Comparison of ENCODE assay signal across 9 cellular contexts in genomic region chr7:124171068-124171467, GRCh38.
DNase-seq lines count a peak whose midpoint lies in the region; ATAC-seq and TF ChIP-seq lines count a peak whose summit lies in the region.
"Had no signal": no experiment of that assay in that cellular context is flagged by ENCODE, and none has a peak within 500 bp of the region (broad histone marks: within the 10 kb centered on the region; RNA-seq: fewer than 3 reads in every experiment).

No MANE protein-coding gene starts in this region.

- no peaks in the 10 kb centered on the region for H3K9me3 ChIP-seq in aorta (ENCODE audit: control insufficient read depth, low read length)

- intact Hi-C loops in aorta (cut with DNase I) = no loop called here

- peak; percentile 14 for TF ChIP-seq CTCF in GM12865 (IDR thresholded peaks at IDR 0.05; ENCODE audit: insufficient read depth, low read depth, low read length, missing control alignments)
- 0 out of 2 replicates have a peak, but pooled peaks have one; percentile 12 for TF ChIP-seq CTCF in RWPE1 (conservative IDR thresholded peaks at IDR 0.05; ENCODE audit: low read depth)

- H3K4me3 ChIP-seq in GM12865 (ENCODE audit: low read depth, low read length) (no peak overlapping the region), aorta (ENCODE audit: low read length in 2 of 2) (no peak overlapping the region)

- ATAC-seq in HG03439 (IDR thresholded peaks at IDR 0.05; ENCODE audit: unreplicated experiment) = no peak
- ATAC-seq in aorta (ENCODE audit: low FRiP score) = no peak

- 35 to 48% methylated on average over 1 of the region's 1 CpG for WGBS in aorta, 2 donors

- CTCF ChIA-PET in RWPE1 (lab: Yijun Ruan, JAX) = interaction anchor here (0.5 to 1.0 kb wide), 4 partner anchors 43 to 613 kb away, joined by 3 to 6 read pairs (median 3); partner anchors contain the start of gene GPR37

- DNase-seq in A172 (ENCODE audit: low spot score) (peak; percentile 70), GM12865 (ENCODE audit: low read depth) (peak; percentile 15), RWPE1 (ENCODE audit: low spot score) (peak; percentile 6), glomerular visceral epithelial cell (ENCODE audit: extremely low spot score) (peak; percentile 17), T-helper 9 cell (no peak), T-helper 1 cell (no peak), aorta (no peak)
- DNase-seq: activated CD4-positive, alpha-beta T cell treated with anti-CD3 and anti-CD28 coated beads for 1 hour had no signal

- POLR2A ChIA-PET in RWPE1 (lab: Yijun Ruan, JAX; ENCODE audit: low non-redundant PET) = no interaction called here

- H3K27ac ChIP-seq in RWPE1 (no peak overlapping the region), aorta (ENCODE audit: low read depth in 1 of 2, low read length in 2 of 2) (no peak overlapping the region)

- H3K27me3 ChIP-seq in aorta (ENCODE audit: control insufficient read depth in 1 of 2, insufficient read depth in 2 of 2, low read length in 1 of 2) = no peaks in the 10 kb centered on the region

- no peaks in the 10 kb centered on the region for H3K4me1 ChIP-seq in aorta (ENCODE audit: control insufficient read depth in 1 of 2, insufficient read depth in 2 of 2, low read length in 2 of 2)

- H3K36me3 ChIP-seq in aorta (ENCODE audit: control insufficient read depth in 1 of 2, insufficient read depth in 2 of 2, low read length in 1 of 2) = no peaks in the 10 kb centered on the region

Comparison
In these comparisons a context has a peak if more than half of its experiments do, and no peak if none do; other contexts are left out.
1. DNase-seq: peak in A172 (single experiment), GM12865 (single experiment), RWPE1 (single experiment) and glomerular visceral epithelial cell (single experiment); none in T-helper 9 cell (single experiment), T-helper 1 cell (0 of 5) and aorta (0 of 2).